ENCODE assay signal across 23 cellular contexts in genomic region chr5:32953694-32954093, GRCh38.
"Had no signal": no experiment of that assay in that cellular context is flagged by ENCODE, and none has a peak within 500 bp of the region (broad histone marks: within the 10 kb centered on the region; RNA-seq: fewer than 3 reads in every experiment).

No MANE protein-coding gene starts in this region.

- H3K4me1 ChIP-seq: Peyer's patch had no signal

- H3K4me1 Mint-ChIP-seq: T-helper 17 cell had no signal

- H3K27me3 Mint-ChIP-seq: activated naive CD8-positive, alpha-beta T cell; T-helper 17 cell had no signal

- H3K27me3 ChIP-seq: Peyer's patch had no signal

- ATAC-seq: activated CD4-positive, CD25-positive, alpha-beta regulatory T cell treated with anti-CD3 and anti-CD28 coated beads, Interleukin-2, amount 50 U/mL, for 24 hours; activated CD8-positive, alpha-beta T cell treated with anti-CD3 and anti-CD28 coated beads, Interleukin-2, amount 10 ng/mL, durations not matched to agents 7 days and 5 days; T-helper 17 cell had no signal

- H3K27ac ChIP-seq: Peyer's patch, WERI-Rb-1 had no signal

- H3K36me3 Mint-ChIP-seq: activated naive CD8-positive, alpha-beta T cell had no signal

- DNase-seq: activated CD4-positive, alpha-beta T cell treated with anti-CD3 and anti-CD28 coated beads for 4 hours; activated CD4-positive, alpha-beta T cell treated with anti-CD3 and anti-CD28 coated beads, Interleukin-2, amount 50 U/mL, for 4 hours; activated CD8-positive, alpha-beta memory T cell treated with anti-CD3 and anti-CD28 coated beads, Interleukin-2, amount 50 U/mL, for 48 hours; activated CD8-positive, alpha-beta T cell treated with anti-CD3 and anti-CD28 coated beads, Interleukin-2, amount 10 ng/mL, durations not matched to agents 7 days and 5 days; activated gamma-delta T cell; activated naive CD4-positive, alpha-beta T cell treated with anti-CD3 and anti-CD28 coated beads for 36 hours; activated T-cell treated with anti-CD3 and anti-CD28 coated beads, Interleukin-2, amount 50 U/mL, for 1 hour; amygdala; cerebellar nuclear complex; KG1; NCI-H1048; NCI-H146; NCI-H187 treated with DMSO at 0.1 percent for 48 hours; NCI-H2081 treated with DMSO at 0.1 percent for 48 hours; NCI-H446; NCI-H524; Peyer's patch; SHP77; T-helper 17 cell; T-helper 9 cell; WERI-Rb-1 had no signal

- H3K36me3 ChIP-seq: Peyer's patch, WERI-Rb-1 had no signal

- H3K4me3 Mint-ChIP-seq: activated CD8-positive, alpha-beta T cell treated with anti-CD3 and anti-CD28 coated beads, Interleukin-2, amount 10 ng/mL, durations not matched to agents 7 days and 5 days; activated naive CD4-positive, alpha-beta T cell treated with anti-CD3 and anti-CD28 coated beads for 36 hours; activated naive CD8-positive, alpha-beta T cell; T-helper 17 cell had no signal

- H3K9me3 Mint-ChIP-seq: activated naive CD4-positive, alpha-beta T cell treated with anti-CD3 and anti-CD28 coated beads for 36 hours had no signal

- H3K4me3 ChIP-seq: Peyer's patch had no signal

- H3K27ac Mint-ChIP-seq: activated CD8-positive, alpha-beta T cell treated with anti-CD3 and anti-CD28 coated beads, Interleukin-2, amount 10 ng/mL, durations not matched to agents 7 days and 5 days; activated naive CD4-positive, alpha-beta T cell treated with anti-CD3 and anti-CD28 coated beads for 36 hours; activated naive CD8-positive, alpha-beta T cell; T-helper 17 cell had no signal
